ENCODE assay signal across 12 cellular contexts in the genomic region with DNA sequence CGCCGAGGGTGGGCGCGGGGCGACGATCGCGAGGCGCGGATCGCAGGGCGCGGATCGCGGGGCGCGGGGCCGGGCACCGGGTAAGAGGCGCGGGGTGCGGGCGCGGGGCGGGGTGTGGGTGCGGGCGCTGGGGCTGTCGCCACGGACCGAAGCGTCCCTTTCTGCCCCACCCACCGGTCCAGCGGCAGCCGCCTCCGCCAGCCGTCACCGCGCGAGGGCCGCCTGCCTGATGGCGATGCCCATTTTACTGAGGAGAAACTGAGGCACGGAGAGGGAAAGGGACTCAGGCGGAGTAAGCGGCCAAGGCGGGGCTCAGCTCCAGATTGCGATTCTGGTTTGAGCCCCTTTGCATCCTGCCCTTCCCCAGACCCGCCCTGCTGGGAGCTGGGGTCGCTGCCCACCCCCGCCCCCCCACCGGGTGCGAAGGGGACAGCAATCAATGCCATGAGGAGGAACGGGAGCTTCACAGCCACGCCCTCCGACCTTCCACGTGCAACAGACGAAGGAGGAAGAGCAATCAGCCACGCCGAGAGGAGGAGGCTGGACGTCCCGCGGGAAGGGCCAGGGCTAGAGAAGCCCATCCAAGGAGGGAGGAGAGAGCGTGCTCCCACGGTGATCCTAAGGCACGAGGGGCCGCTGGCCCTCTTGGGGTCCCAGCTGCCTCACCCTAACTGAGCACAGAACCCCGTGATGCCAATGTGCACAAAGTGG. TPM values are rescaled to one million over a fixed set of nuclear protein-coding genes. Genes with fewer than 3 reads are reported as not detected.
A peak's percentile ranks its signal among the peaks of the same experiment; 100 is the strongest.
DNase-seq lines count a peak whose midpoint lies in the region; ATAC-seq, FAIRE-seq and TF ChIP-seq lines count a peak whose summit lies in the region.
"Had no signal": no experiment of that assay in that cellular context is flagged by ENCODE, and none has a peak within 500 bp of the region (broad histone marks: within the 10 kb centered on the region; RNA-seq: fewer than 3 reads in every experiment).

No MANE protein-coding gene starts in this region.

- CTCF ChIA-PET in WTC11 (lab: Charles Lee) = interaction anchor here (0.7 to 0.9 kb wide), 2 partner anchors 14 to 117 kb away, joined by 3 to 4 read pairs; no protein-coding TSS in a partner anchor

- H3K9ac ChIP-seq in kidney (ENCODE audit: low read length in 2 of 2) = no peak overlapping the region

- H3K9me3 ChIP-seq in heart right ventricle (no peaks in the 10 kb centered on the region), kidney (ENCODE audit: control insufficient read depth in 1 of 2, low read length in 2 of 2) (no peaks in the 10 kb centered on the region)

- peaks cover 6 to 72% (median 58%) of the 10 kb centered on the region in 7 donors for H3K27me3 ChIP-seq in heart right ventricle

- H3K36me3 Mint-ChIP-seq in WTC11 (no peaks in the 10 kb centered on the region), HFFc6 (ENCODE audit: low read depth) (peaks cover 17% of the 10 kb centered on the region)

- peaks cover 5 to 15% (median 11%) of the 10 kb centered on the region in 9 donors for H3K4me1 ChIP-seq in heart right ventricle
- peaks cover 0 to 5% of the 10 kb centered on the region in 2 donors for H3K4me1 ChIP-seq in kidney (ENCODE audit: control insufficient read depth in 1 of 2, insufficient read depth in 1 of 2, low read depth in 1 of 2, low read length in 2 of 2)

- 7 to 12% methylated on average over 49 to 62 of the region's 66 CpGs for WGBS in heart right ventricle, 2 donors

- DNase-seq in DMS 273 (lab: John Stamatoyannopoulos, UW; ENCODE audit: unreplicated experiment) (peak; percentile 10), DMS 273 treated with DMSO at 0.1 percent for 48 hours (lab: John Stamatoyannopoulos, UW) (no peak), WTC11 (ENCODE audit: low spot score) (no peak), heart right ventricle (no peak), kidney (no peak), HFFc6 (no peak)
- no peak for DNase-seq in stimulated activated CD4-positive, alpha-beta T cell treated with anti-CD3 and anti-CD28 coated beads, Interleukin-1b, Interleukin-23, amount 100 ng/mL, for 48 hours
- DNase-seq: activated CD4-positive, alpha-beta T cell treated with anti-CD3 and anti-CD28 coated beads, Interleukin-2, amount 50 U/mL, for 1 hour; DND-41; NCI-H187 had no signal

- intact Hi-C loops in heart right ventricle (cut with DNase I) = no loop called here
- intact Hi-C loops in kidney (cut with DNase I) = no loop called here

- H3K27ac ChIP-seq in heart right ventricle (no peak overlapping the region), skin epidermis (no peak overlapping the region), kidney (ENCODE audit: low read depth in 2 of 2, low read length in 2 of 2) (no peak overlapping the region)
- H3K27ac ChIP-seq: 22Rv1 had no signal

- ATAC-seq in WTC11 = no peak
- ATAC-seq in heart right ventricle = no peak

- H3K9me3 Mint-ChIP-seq in WTC11 (no peaks in the 10 kb centered on the region), HFFc6 (peaks cover 33% of the 10 kb centered on the region)

- no peak overlapping the region for H3K27ac Mint-ChIP-seq in WTC11
- no peak overlapping the region for H3K27ac Mint-ChIP-seq in HFFc6

- FAIRE-seq in kidney (lab: Jason Lieb, UNC) = no peak

- H3K27me3 Mint-ChIP-seq in WTC11 (ENCODE audit: low read depth) (peaks cover 91% of the 10 kb centered on the region), HFFc6 (ENCODE audit: insufficient read depth) (peaks cover 38% of the 10 kb centered on the region)

- TF ChIP-seq CTCF in WTC11 (IDR thresholded peaks at IDR 0.05) = no peak
- no peak for TF ChIP-seq CTCF in heart right ventricle (IDR thresholded peaks at IDR 0.05)
- no peak for TF ChIP-seq CTCF in kidney (IDR thresholded peaks at IDR 0.05; ENCODE audit: borderline replicate concordance, extremely low read depth, insufficient read depth)
- TF ChIP-seq CTCF in HFFc6 (IDR thresholded peaks at IDR 0.05) = no peak

- peak overlapping the region in 8 of 10 donors; percentile 14 to 41 (median 28) for H3K4me3 ChIP-seq in heart right ventricle
- H3K4me3 ChIP-seq in skin epidermis = peak overlapping the region in 4 of 7 experiments; percentile 5 to 44 (median 17)
- H3K4me3 ChIP-seq in kidney (ENCODE audit: low read length in 2 of 2) = no peak overlapping the region

- H3K4me3 Mint-ChIP-seq in WTC11 (peak overlapping the region; percentile 49), HFFc6 (no peak overlapping the region)

- H3K4me1 Mint-ChIP-seq in WTC11 (peaks cover 2% of the 10 kb centered on the region; the same call in 1 of the 2 replicates), HFFc6 (ENCODE audit: low read depth) (peaks cover 27% of the 10 kb centered on the region)

- POLR2A ChIA-PET in WTC11 (lab: Charles Lee) = no interaction called here

- no peaks in the 10 kb centered on the region for H3K36me3 ChIP-seq in heart right ventricle
- H3K36me3 ChIP-seq in kidney (ENCODE audit: control insufficient read depth in 1 of 2, insufficient read depth in 2 of 2, low read length in 2 of 2) = no peaks in the 10 kb centered on the region

TF ChIP-seq in WTC11, 78 proteins besides CTCF, POLR2A, EP300 and RAD21:
- no peak for TF ChIP-seq ELF4 (CRISPR knock-in tag; IDR thresholded peaks at IDR 0.05; ENCODE audit: low read depth)
- TF ChIP-seq, protein P1, sequence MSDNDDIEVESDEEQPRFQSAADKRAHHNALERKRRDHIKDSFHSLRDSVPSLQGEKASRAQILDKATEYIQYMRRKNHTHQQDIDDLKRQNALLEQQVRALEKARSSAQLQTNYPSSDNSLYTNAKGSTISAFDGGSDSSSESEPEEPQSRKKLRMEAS (CRISPR knock-in tag; IDR thresholded peaks at IDR 0.05) = peak; percentile 17; the same call in 1 of the 2 replicates

RNA-seq across cellular contexts. Expression of a gene that starts 10.9 kb away (rescaled TPM):
- total RNA-seq in WTC11 (2021) (6.3 to 8.0 TPM (median 7.5 TPM) in 3 replicates), heart right ventricle (10 to 100 TPM; 14.6 to 27.1 (median 18.6) TPM), kidney (34.3 TPM)
- polyA plus RNA-seq in heart right ventricle (10 to 100 TPM in 1 of 2 donors, 1 to 10 TPM in 1; 6.0 to 10.6 TPM), kidney (ENCODE audit: insufficient read depth, low read depth, low replicate concordance) (19.9 TPM)
- total RNA-seq in HFFc6 (2021; fragmentation: NEBNext Ultra II Directional; extraction: Animal tissue kit (Norgen Biotek cat#: 25700)) = 10 to 100 TPM; 35.8 to 44.5 (median 40.5) TPM

Comparison
In these comparisons a context has a peak if more than half of its experiments do, and no peak if none do; other contexts are left out.
1. H3K4me3 ChIP-seq: peak in heart right ventricle (8 of 10) and skin epidermis (4 of 7); none in kidney (0 of 2).